19 cellular contexts compared by ENCODE assay signal in genomic region chr3:72223116-72223515, GRCh38.
"Had no signal": no experiment of that assay in that cellular context is flagged by ENCODE, and none has a peak within 500 bp of the region (broad histone marks: within the 10 kb centered on the region; RNA-seq: fewer than 3 reads in every experiment).

No MANE protein-coding gene starts in this region.

- H3K27ac ChIP-seq: brain microvascular endothelial cell, esophagus muscularis mucosa, tibial nerve had no signal

- H3K27me3 Mint-ChIP-seq: activated T-cell treated with anti-CD3 and anti-CD28 coated beads, Interleukin-2, amount 50 U/mL, for 24 hours had no signal

- H3K4me3 ChIP-seq: esophagus muscularis mucosa, tibial nerve had no signal

- H3K4me1 ChIP-seq: tibial nerve had no signal

- H3K27me3 ChIP-seq: brain microvascular endothelial cell, esophagus muscularis mucosa, tibial nerve had no signal

- H3K27ac Mint-ChIP-seq: activated CD4-positive, alpha-beta memory T cell treated with anti-CD3 and anti-CD28 coated beads, Interleukin-2, amount 10 ng/mL, durations not matched to agents 7 days and 5 days; activated naive CD4-positive, alpha-beta T cell treated with anti-CD3 and anti-CD28 coated beads for 36 hours; activated T-cell treated with anti-CD3 and anti-CD28 coated beads, Interleukin-2, amount 50 U/mL, for 24 hours; dendritic cell treated with granulocyte-macrophage colony-stimulating factor and Interleukin-4, amounts not matched to agents 40 ng/mL and 50 ng/mL, for 4 days; nephron progenitor cell had no signal

- H3K36me3 ChIP-seq: brain microvascular endothelial cell, esophagus muscularis mucosa, tibial nerve had no signal

- H3K4me1 Mint-ChIP-seq: activated CD4-positive, alpha-beta memory T cell treated with anti-CD3 and anti-CD28 coated beads, Interleukin-2, amount 10 ng/mL, durations not matched to agents 7 days and 5 days had no signal

- DNase-seq: activated CD4-positive, alpha-beta memory T cell treated with anti-CD3 and anti-CD28 coated beads, Interleukin-2, amount 10 ng/mL, durations not matched to agents 7 days and 5 days; activated CD4-positive, alpha-beta T cell treated with anti-CD3 and anti-CD28 coated beads for 48 hours; activated CD4-positive, CD25-positive, alpha-beta regulatory T cell; activated naive CD4-positive, alpha-beta T cell treated with anti-CD3 and anti-CD28 coated beads for 36 hours; activated T-cell treated with anti-CD3 and anti-CD28 coated beads, Interleukin-2, amount 50 U/mL, for 24 hours; anterior cingulate cortex; brain microvascular endothelial cell; cerebellar nuclear complex; effector CD8-positive, alpha-beta T cell; nephron progenitor cell; nucleus accumbens; stimulated activated CD4-positive, alpha-beta T cell treated with anti-CD3 and anti-CD28 coated beads, Interleukin-2, amount 100 ng/mL, for 24 hours; stimulated activated naive CD8-positive, alpha-beta T cell treated with anti-CD3 and anti-CD28 coated beads, Interleukin-15, Interleukin-2, amounts not matched to agents 100 U/mL and 50 U/mL, for 24 hours; substantia nigra; T1000 had no signal

- H3K4me3 Mint-ChIP-seq: activated CD4-positive, alpha-beta memory T cell treated with anti-CD3 and anti-CD28 coated beads, Interleukin-2, amount 10 ng/mL, durations not matched to agents 7 days and 5 days; activated naive CD4-positive, alpha-beta T cell treated with anti-CD3 and anti-CD28 coated beads for 36 hours; activated T-cell treated with anti-CD3 and anti-CD28 coated beads, Interleukin-2, amount 50 U/mL, for 24 hours; dendritic cell treated with granulocyte-macrophage colony-stimulating factor and Interleukin-4, amounts not matched to agents 40 ng/mL and 50 ng/mL, for 4 days; mesothelial cell of epicardium; nephron progenitor cell had no signal
